In genomic region chr12:45575417-45575816, GRCh38 we compare ENCODE assay signal across 19 cellular contexts.
DNase-seq lines count a peak whose midpoint lies in the region; ATAC-seq and TF ChIP-seq lines count a peak whose summit lies in the region.
"Had no signal": no experiment of that assay in that cellular context is flagged by ENCODE, and none has a peak within 500 bp of the region (broad histone marks: within the 10 kb centered on the region; RNA-seq: fewer than 3 reads in every experiment).

No MANE protein-coding gene starts in this region.

- TF ChIP-seq CTCF in GM10266 (IDR thresholded peaks at IDR 0.05; ENCODE audit: control insufficient read depth, insufficient read depth, low read depth, missing control alignments) (no peak), left lung (IDR thresholded peaks at IDR 0.05) (no peak)

- DNase-seq in GM10266 (ENCODE audit: extremely low spot score) (peak; percentile 13), NOMO-1 treated with DMSO at 0.1 percent for 48 hours (lab: John Stamatoyannopoulos, UW; ENCODE audit: unreplicated experiment) (peak; percentile 64), left lung (no peak), germinal center (ENCODE audit: low spot score) (no peak)
- no peak for DNase-seq in stimulated activated CD4-positive, alpha-beta T cell treated with anti-CD3 and anti-CD28 coated beads, Interleukin-4, amount 100 ng/mL, for 4 hours
- no peak for DNase-seq in activated CD4-positive, alpha-beta T cell treated with anti-CD3 and anti-CD28 coated beads for 1 hour
- DNase-seq: activated CD8-positive, alpha-beta memory T cell treated with anti-CD3 and anti-CD28 coated beads for 24 hours; Caco-2; effector CD8-positive, alpha-beta T cell; GOT3; NCI-H1105; NCI-H748 treated with DMSO at 0.1 percent for 48 hours; stimulated activated CD4-positive, alpha-beta T cell treated with anti-CD3 and anti-CD28 coated beads, Interleukin-15, amount 100 ng/mL, for 24 hours; SW 1271 had no signal

- no peaks in the 10 kb centered on the region for H3K9me3 ChIP-seq in left lung
- H3K9me3 ChIP-seq: Caco-2, vagina had no signal

- no peaks in the 10 kb centered on the region for H3K36me3 ChIP-seq in left lung
- H3K36me3 ChIP-seq: cardiac muscle cell, neural progenitor cell, vagina had no signal

- no peaks in the 10 kb centered on the region for H3K27me3 ChIP-seq in left lung
- H3K27me3 ChIP-seq: cardiac muscle cell, neural progenitor cell, vagina had no signal

- peaks cover 4 to 6% of the 10 kb centered on the region in 2 donors for H3K4me1 ChIP-seq in left lung
- H3K4me1 ChIP-seq: vagina had no signal

- H3K27ac ChIP-seq in left lung: no peak overlapping the region
- H3K27ac ChIP-seq: cardiac muscle cell, neural progenitor cell, vagina had no signal

- H3K4me3 ChIP-seq in left lung: no peak overlapping the region
- H3K4me3 ChIP-seq: cardiac muscle cell, neural progenitor cell, vagina had no signal

- intact Hi-C loops in left lung (cut with DNase I): no loop called here

- ATAC-seq in GM21825 (IDR thresholded peaks at IDR 0.05; ENCODE audit: unreplicated experiment) (peak; percentile 19), left lung (peak; percentile 30), GM18858 (IDR thresholded peaks at IDR 0.05; ENCODE audit: unreplicated experiment) (no peak)

Comparison
In these comparisons a context has a peak if more than half of its experiments do, and no peak if none do; other contexts are left out.
1. DNase-seq: peak in GM10266 (single experiment) and NOMO-1 treated with DMSO at 0.1 percent for 48 hours (single experiment); none in left lung (0 of 2), stimulated activated CD4-positive, alpha-beta T cell treated with anti-CD3 and anti-CD28 coated beads, Interleukin-4, amount 100 ng/mL, for 4 hours (0 of 2), germinal center (single experiment) and activated CD4-positive, alpha-beta T cell treated with anti-CD3 and anti-CD28 coated beads for 1 hour (single experiment).